In genomic region chr20:37422791-37423286, GRCh38 we compare ENCODE assay signal across 20 cellular contexts.
"Had no signal": no experiment of that assay in that cellular context is flagged by ENCODE, and none has a peak within 500 bp of the region (broad histone marks: within the 10 kb centered on the region; RNA-seq: fewer than 3 reads in every experiment).

No MANE protein-coding gene starts in this region.

- H3K9me3 Mint-ChIP-seq: central memory CD8-positive, alpha-beta T cell; effector memory CD8-positive, alpha-beta T cell; naive thymus-derived CD8-positive, alpha-beta T cell; stimulated activated naive B cell treated with anti-CD40 and anti-IgM and Interleukin-4, amounts not matched to agents 10 μg/mL and 1 μg/mL and 100 μg/mL, for 72 hours; stimulated activated naive CD8-positive, alpha-beta T cell treated with anti-CD3 and anti-CD28 coated beads, Interleukin-15, amount 100 ng/mL, for 72 hours had no signal

- ATAC-seq: effector memory CD8-positive, alpha-beta T cell; foreskin keratinocyte; left lobe of liver; mucosa of descending colon; naive thymus-derived CD8-positive, alpha-beta T cell; psoas muscle; right lobe of liver; stimulated activated naive B cell treated with anti-CD40 and anti-IgM and Interleukin-4, amounts not matched to agents 10 μg/mL and 1 μg/mL and 100 μg/mL, for 72 hours; stimulated activated naive CD8-positive, alpha-beta T cell treated with anti-CD3 and anti-CD28 coated beads, Interleukin-15, amount 100 ng/mL, for 72 hours had no signal

- H3K36me3 Mint-ChIP-seq: stimulated activated naive B cell treated with anti-CD40 and anti-IgM and Interleukin-4, amounts not matched to agents 10 μg/mL and 1 μg/mL and 100 μg/mL, for 72 hours had no signal

- H3K27me3 ChIP-seq: right lobe of liver had no signal

- H3K9me3 ChIP-seq: mucosa of descending colon, neutrophil, psoas muscle, right lobe of liver, spleen, thoracic aorta, transverse colon had no signal

- H3K4me1 ChIP-seq: foreskin keratinocyte, psoas muscle, right lobe of liver, spleen, transverse colon had no signal

- H3K4me3 Mint-ChIP-seq: central memory CD8-positive, alpha-beta T cell; effector memory CD8-positive, alpha-beta T cell; stimulated activated naive B cell treated with anti-CD40 and anti-IgM and Interleukin-4, amounts not matched to agents 10 μg/mL and 1 μg/mL and 100 μg/mL, for 72 hours; stimulated activated naive CD8-positive, alpha-beta T cell treated with anti-CD3 and anti-CD28 coated beads, Interleukin-15, amount 100 ng/mL, for 72 hours had no signal

- H3K27ac Mint-ChIP-seq: effector memory CD8-positive, alpha-beta T cell; stimulated activated naive CD8-positive, alpha-beta T cell treated with anti-CD3 and anti-CD28 coated beads, Interleukin-15, amount 100 ng/mL, for 72 hours had no signal

- H3K27ac ChIP-seq: foreskin keratinocyte, neutrophil, psoas muscle, right lobe of liver, spleen, thoracic aorta, transverse colon had no signal

- DNase-seq: effector memory CD8-positive, alpha-beta T cell; foreskin keratinocyte; kidney glomerular epithelial cell; mammary epithelial cell; naive thymus-derived CD8-positive, alpha-beta T cell; psoas muscle; retina; spleen; stimulated activated CD4-positive, alpha-beta T cell treated with anti-CD3 and anti-CD28 coated beads, Interleukin-15, amount 100 ng/mL, for 24 hours; stimulated activated CD4-positive, alpha-beta T cell treated with anti-CD3 and anti-CD28 coated beads, Interleukin-1b, Interleukin-23, amount 100 ng/mL, for 48 hours; stimulated activated CD4-positive, alpha-beta T cell treated with anti-CD3 and anti-CD28 coated beads, Interleukin-4, amount 100 ng/mL, for 24 hours; stimulated activated naive B cell treated with anti-CD40 and anti-IgM and Interleukin-4, amounts not matched to agents 10 μg/mL and 1 μg/mL and 100 μg/mL, for 72 hours; stimulated activated naive CD8-positive, alpha-beta T cell treated with anti-CD3 and anti-CD28 coated beads, Interleukin-15, amount 100 ng/mL, for 72 hours; transverse colon had no signal

- H3K4me1 Mint-ChIP-seq: central memory CD8-positive, alpha-beta T cell; stimulated activated naive B cell treated with anti-CD40 and anti-IgM and Interleukin-4, amounts not matched to agents 10 μg/mL and 1 μg/mL and 100 μg/mL, for 72 hours; stimulated activated naive CD8-positive, alpha-beta T cell treated with anti-CD3 and anti-CD28 coated beads, Interleukin-15, amount 100 ng/mL, for 72 hours had no signal

- H3K36me3 ChIP-seq: neutrophil, right lobe of liver, spleen, thoracic aorta, transverse colon had no signal

- H3K4me3 ChIP-seq: mucosa of descending colon, psoas muscle, right lobe of liver, spleen, thoracic aorta, transverse colon had no signal
